ENCODE assay signal across 11 cellular contexts in the genomic region with DNA sequence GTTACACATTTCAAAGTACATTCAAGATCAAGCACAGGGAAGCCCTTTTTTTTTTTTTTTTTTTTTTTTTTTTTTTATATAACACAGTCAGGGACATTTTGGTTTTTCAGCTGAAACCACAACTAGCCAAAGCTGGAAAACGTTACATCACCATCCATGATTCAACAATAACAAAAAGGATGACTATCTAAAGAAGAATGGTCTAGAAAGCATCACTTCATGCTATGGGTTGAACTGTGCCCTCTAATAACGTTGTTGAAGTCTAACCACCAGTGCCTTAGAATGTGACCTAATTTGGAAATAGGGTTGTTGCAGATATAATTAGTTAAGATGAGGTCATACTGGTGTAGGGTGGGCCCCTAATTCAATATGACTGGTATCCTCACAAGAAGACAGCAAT. TPM values are rescaled to one million over a fixed set of nuclear protein-coding genes. Genes with fewer than 3 reads are reported as not detected.
DNase-seq lines count a peak whose midpoint lies in the region; ATAC-seq and TF ChIP-seq lines count a peak whose summit lies in the region.
"Had no signal": no experiment of that assay in that cellular context is flagged by ENCODE, and none has a peak within 500 bp of the region (broad histone marks: within the 10 kb centered on the region; RNA-seq: fewer than 3 reads in every experiment).

No MANE protein-coding gene starts in this region.

- H3K27ac ChIP-seq in fibroblast of lung (ENCODE audit: insufficient read depth, low read length) (peak overlapping the region; percentile 82), left ventricle myocardium inferior (replicated peaks) (no peak overlapping the region)
- H3K27ac ChIP-seq: BLaER1, uterus had no signal

- no peaks in the 10 kb centered on the region for H4K20me1 ChIP-seq in fibroblast of lung (ENCODE audit: control insufficient read depth, extremely low read depth, insufficient read depth, low read length)
- H4K20me1 ChIP-seq: BLaER1 had no signal

- peak overlapping the region in 1 of 2 donors; percentile 31 for H3K4me3 Mint-ChIP-seq in activated T-cell treated with anti-CD3 and anti-CD28 coated beads, Interleukin-2, amount 50 U/mL, for 72 hours
- H3K4me3 Mint-ChIP-seq: T-helper 17 cell had no signal

- no peaks in the 10 kb centered on the region for H3K27me3 Mint-ChIP-seq in activated T-cell treated with anti-CD3 and anti-CD28 coated beads, Interleukin-2, amount 50 U/mL, for 72 hours (ENCODE audit: low read depth)
- H3K27me3 Mint-ChIP-seq: T-helper 17 cell had no signal

- no peaks in the 10 kb centered on the region for H3K36me3 ChIP-seq in fibroblast of lung (ENCODE audit: control insufficient read depth, insufficient read depth, low read length)
- peaks cover 15% of the 10 kb centered on the region for H3K36me3 ChIP-seq in left ventricle myocardium inferior
- H3K36me3 ChIP-seq: uterus had no signal

- no peak for TF ChIP-seq CTCF in fibroblast of lung (conservative IDR thresholded peaks at IDR 0.05 in 1 of 2, IDR thresholded peaks at IDR 0.05 in 1 of 2; ENCODE audit: low read depth in 1 of 2, low read length in 2 of 2)
- no peak for TF ChIP-seq CTCF in left ventricle myocardium inferior (IDR thresholded peaks at IDR 0.05; ENCODE audit: borderline replicate concordance)

- H3K9me3 ChIP-seq in fibroblast of lung (ENCODE audit: control insufficient read depth, insufficient read depth, low read depth, low read length) (no peaks in the 10 kb centered on the region), left ventricle myocardium inferior (replicated peaks) (no peaks in the 10 kb centered on the region)
- H3K9me3 ChIP-seq: uterus had no signal

- H2AFZ ChIP-seq in fibroblast of lung (ENCODE audit: low read length): no peak overlapping the region

- peak; percentile 99 for ATAC-seq in activated T-cell treated with anti-CD3 and anti-CD28 coated beads, Interleukin-2, amount 50 U/mL, for 72 hours (replicated peaks in 1 of 2)
- ATAC-seq in stimulated activated naive CD8-positive, alpha-beta T cell treated with anti-CD3 and anti-CD28 coated beads, Interleukin-15, Interleukin-2, amounts not matched to agents 100 U/mL and 50 U/mL, for 24 hours: peak; percentile 97
- ATAC-seq: T-helper 17 cell had no signal

- H3K27me3 ChIP-seq in fibroblast of lung (ENCODE audit: control insufficient read depth, insufficient read depth, low read length): no peaks in the 10 kb centered on the region
- H3K27me3 ChIP-seq in left ventricle myocardium inferior (ENCODE audit: low read depth): no peaks in the 10 kb centered on the region
- H3K27me3 ChIP-seq: BLaER1, uterus had no signal

- peak overlapping the region; percentile 5 for H3K27ac Mint-ChIP-seq in activated T-cell treated with anti-CD3 and anti-CD28 coated beads, Interleukin-2, amount 50 U/mL, for 72 hours
- H3K27ac Mint-ChIP-seq: T-helper 17 cell had no signal

- H3K9ac ChIP-seq in fibroblast of lung (ENCODE audit: insufficient read depth, low read length): no peak overlapping the region
- H3K9ac ChIP-seq: BLaER1 had no signal

- H3K9me3 Mint-ChIP-seq in activated T-cell treated with anti-CD3 and anti-CD28 coated beads, Interleukin-2, amount 50 U/mL, for 72 hours: peaks cover 2% of the 10 kb centered on the region in 2 donors

- no peak overlapping the region for H3K4me3 ChIP-seq in fibroblast of lung (replicated peaks in 1 of 4; ENCODE audit: control extremely low read depth in 1 of 4, insufficient read depth in 1 of 4, low read depth in 3 of 4, low read length in 4 of 4)
- no peak overlapping the region for H3K4me3 ChIP-seq in left ventricle myocardium inferior
- H3K4me3 ChIP-seq: BLaER1, uterus had no signal

- intact Hi-C loops in left ventricle myocardium inferior (cut with micrococcal nuclease): no loop called here

- peaks cover 5 to 16% of the 10 kb centered on the region in 2 donors for H3K36me3 Mint-ChIP-seq in activated T-cell treated with anti-CD3 and anti-CD28 coated beads, Interleukin-2, amount 50 U/mL, for 72 hours (ENCODE audit: insufficient read depth in 2 of 2)

- peaks cover 17% of the 10 kb centered on the region for H3K4me1 ChIP-seq in fibroblast of lung (ENCODE audit: control insufficient read depth, extremely low read depth, insufficient read depth, low read length)
- no peaks in the 10 kb centered on the region for H3K4me1 ChIP-seq in left ventricle myocardium inferior
- H3K4me1 ChIP-seq: BLaER1, uterus had no signal

- H3K4me1 Mint-ChIP-seq in activated T-cell treated with anti-CD3 and anti-CD28 coated beads, Interleukin-2, amount 50 U/mL, for 72 hours (ENCODE audit: low read depth): peaks cover 19% of the 10 kb centered on the region

- H3K79me2 ChIP-seq in fibroblast of lung (ENCODE audit: control insufficient read depth, insufficient read depth, low read length): no peaks in the 10 kb centered on the region

- peak overlapping the region; percentile 56 for H3K4me2 ChIP-seq in fibroblast of lung (ENCODE audit: extremely low read depth, insufficient read depth, low read length)
- H3K4me2 ChIP-seq: BLaER1 had no signal

- peak; percentile 2 to 3 for DNase-seq in activated T-cell treated with anti-CD3 and anti-CD28 coated beads, Interleukin-2, amount 50 U/mL, for 72 hours
- DNase-seq in activated T-cell treated with anti-CD3 and anti-CD28 coated beads, Interleukin-2, amount 50 U/mL, for 1 hour: no peak
- DNase-seq in SK-N-DZ (ENCODE audit: low spot score): peak; percentile 4
- DNase-seq in fibroblast of lung (ENCODE audit: low read depth in 2 of 2): peak; percentile 100
- no peak for DNase-seq in stimulated activated naive CD8-positive, alpha-beta T cell treated with anti-CD3 and anti-CD28 coated beads, Interleukin-15, Interleukin-2, amounts not matched to agents 100 U/mL and 50 U/mL, for 24 hours
- no peak for DNase-seq in NCI-H345 treated with DMSO at 0.1 percent for 48 hours (lab: John Stamatoyannopoulos, UW; ENCODE audit: unreplicated experiment)
- no peak for DNase-seq in NCI-H1436 (lab: John Stamatoyannopoulos, UW)
- no peak for DNase-seq in left ventricle myocardium inferior
- DNase-seq: T-helper 17 cell, uterus had no signal

RNA-seq across cellular contexts. Expression of a gene that starts 46.6 kb away (rescaled TPM):
- 10 to 100 TPM; 36.3 to 40.1 TPM for total RNA-seq in activated T-cell treated with anti-CD3 and anti-CD28 coated beads, Interleukin-2, amount 50 U/mL, for 72 hours
- 22.1 and 23.0 TPM in 2 replicates for polyA plus RNA-seq in SK-N-DZ (2014; cell fraction: cytosol; rRNA removed)
- 10.2 and 14.9 TPM in 2 replicates for polyA plus RNA-seq in SK-N-DZ (2014; cell fraction: nucleus; rRNA removed)
- total RNA-seq in fibroblast of lung (25.4 and 29.2 TPM in 2 replicates), left ventricle myocardium inferior (16.7 TPM)
- 39.0 and 48.2 TPM in 2 replicates for polyA plus RNA-seq in fibroblast of lung
- 33.9 and 36.6 TPM in 2 replicates for polyA plus RNA-seq in fibroblast of lung (2012)
- polyA minus RNA-seq in fibroblast of lung (ENCODE audit: low replicate concordance): 10.4 and 11.9 TPM in 2 replicates

Comparison
In these comparisons a context has a peak if more than half of its experiments do, and no peak if none do; other contexts are left out.
1. DNase-seq: peak in activated T-cell treated with anti-CD3 and anti-CD28 coated beads, Interleukin-2, amount 50 U/mL, for 72 hours (2 of 2), SK-N-DZ (single experiment) and fibroblast of lung (2 of 2); none in activated T-cell treated with anti-CD3 and anti-CD28 coated beads, Interleukin-2, amount 50 U/mL, for 1 hour (single experiment), stimulated activated naive CD8-positive, alpha-beta T cell treated with anti-CD3 and anti-CD28 coated beads, Interleukin-15, Interleukin-2, amounts not matched to agents 100 U/mL and 50 U/mL, for 24 hours (single experiment), NCI-H345 treated with DMSO at 0.1 percent for 48 hours (single experiment), NCI-H1436 (single experiment) and left ventricle myocardium inferior (single experiment).